In the genomic region with DNA sequence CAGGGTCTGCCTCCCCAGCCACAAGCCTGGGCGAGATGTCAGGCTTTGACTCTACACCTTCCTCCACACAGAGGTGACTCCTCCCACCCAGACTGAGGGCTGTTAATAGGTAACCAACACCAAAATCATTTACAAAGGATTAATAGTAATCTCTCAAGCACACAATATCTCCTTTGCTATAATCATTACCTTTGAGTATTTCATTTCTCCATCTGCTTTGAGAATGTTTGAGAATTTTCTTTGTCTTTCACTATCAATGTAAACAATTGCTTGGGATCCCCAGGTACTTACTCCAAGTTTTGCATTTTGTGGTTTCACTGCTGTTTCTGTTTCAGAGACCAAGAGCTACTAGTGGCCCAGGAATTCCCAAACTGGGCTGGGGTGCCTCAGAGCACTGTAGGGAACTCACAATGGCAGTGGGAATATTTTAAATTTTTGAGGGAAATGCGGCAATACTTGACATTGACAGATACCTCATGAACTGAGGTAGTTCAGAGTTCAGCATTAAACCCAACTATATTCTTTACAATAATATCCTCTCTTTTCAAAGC, we compare ENCODE assay signal across 12 cellular contexts.
DNase-seq lines count a peak whose midpoint lies in the region; ATAC-seq lines count a peak whose summit lies in the region.
"Had no signal": no experiment of that assay in that cellular context is flagged by ENCODE, and none has a peak within 500 bp of the region (broad histone marks: within the 10 kb centered on the region; RNA-seq: fewer than 3 reads in every experiment).

No MANE protein-coding gene starts in this region.

- no peaks in the 10 kb centered on the region for H3K9me3 Mint-ChIP-seq in effector memory CD8-positive, alpha-beta T cell
- H3K9me3 Mint-ChIP-seq in activated naive CD4-positive, alpha-beta T cell treated with anti-CD3 and anti-CD28 coated beads for 36 hours = no peaks in the 10 kb centered on the region
- H3K9me3 Mint-ChIP-seq: activated CD4-positive, alpha-beta memory T cell treated with anti-CD3 and anti-CD28 coated beads for 36 hours; memory B cell had no signal

- H3K27me3 Mint-ChIP-seq in effector memory CD8-positive, alpha-beta T cell = peaks cover 25 to 36% of the 10 kb centered on the region in 2 donors
- H3K27me3 Mint-ChIP-seq in activated naive CD4-positive, alpha-beta T cell treated with anti-CD3 and anti-CD28 coated beads for 36 hours (ENCODE audit: low read depth) = peaks cover 3% of the 10 kb centered on the region
- H3K27me3 Mint-ChIP-seq: activated CD4-positive, alpha-beta memory T cell treated with anti-CD3 and anti-CD28 coated beads for 36 hours; memory B cell had no signal

- H3K36me3 Mint-ChIP-seq in effector memory CD8-positive, alpha-beta T cell (ENCODE audit: insufficient read depth) = peaks cover 1% of the 10 kb centered on the region
- no peaks in the 10 kb centered on the region for H3K36me3 Mint-ChIP-seq in activated naive CD4-positive, alpha-beta T cell treated with anti-CD3 and anti-CD28 coated beads for 36 hours (ENCODE audit: low read depth)
- H3K36me3 Mint-ChIP-seq: activated CD4-positive, alpha-beta memory T cell treated with anti-CD3 and anti-CD28 coated beads for 36 hours had no signal

- intact Hi-C loops in activated naive CD4-positive, alpha-beta T cell treated with anti-CD3 and anti-CD28 coated beads for 36 hours (cut with micrococcal nuclease) = no loop called here

- peak; percentile 64 for ATAC-seq in GM18868 (IDR thresholded peaks at IDR 0.05; ENCODE audit: unreplicated experiment)
- ATAC-seq in GM21786 (IDR thresholded peaks at IDR 0.05; ENCODE audit: unreplicated experiment) = peak; percentile 84
- ATAC-seq in HG03442 (IDR thresholded peaks at IDR 0.05; ENCODE audit: unreplicated experiment) = peak; percentile 71
- ATAC-seq in effector memory CD8-positive, alpha-beta T cell (replicated peaks) = no peak

- CTCF ChIA-PET in activated naive CD4-positive, alpha-beta T cell treated with anti-CD3 and anti-CD28 coated beads for 36 hours (lab: Charles Lee) = no interaction called here

- H3K4me3 Mint-ChIP-seq in effector memory CD8-positive, alpha-beta T cell = no peak overlapping the region
- no peak overlapping the region for H3K4me3 Mint-ChIP-seq in activated naive CD4-positive, alpha-beta T cell treated with anti-CD3 and anti-CD28 coated beads for 36 hours
- H3K4me3 Mint-ChIP-seq: activated CD4-positive, alpha-beta memory T cell treated with anti-CD3 and anti-CD28 coated beads for 36 hours; memory B cell had no signal

- DNase-seq in left kidney (ENCODE audit: low read depth, low spot score) (peak; percentile 59), DMS79 treated with DMSO at 0.1 percent for 48 hours (lab: John Stamatoyannopoulos, UW) (no peak)
- DNase-seq in effector memory CD8-positive, alpha-beta T cell = no peak
- no peak for DNase-seq in activated naive CD4-positive, alpha-beta T cell treated with anti-CD3 and anti-CD28 coated beads for 36 hours
- DNase-seq in stimulated activated CD4-positive, alpha-beta T cell treated with anti-CD3 and anti-CD28 coated beads, Interleukin-4, amount 100 ng/mL, for 1 hour = no peak
- DNase-seq: activated CD4-positive, alpha-beta memory T cell treated with anti-CD3 and anti-CD28 coated beads for 36 hours; Right ventricle myocardium superior; stimulated activated CD4-positive, alpha-beta T cell treated with anti-CD3 and anti-CD28 coated beads, Interleukin-15, amount 100 ng/mL, for 24 hours had no signal

- no peaks in the 10 kb centered on the region for H3K4me1 Mint-ChIP-seq in effector memory CD8-positive, alpha-beta T cell (ENCODE audit: low read depth in 2 of 2)
- no peaks in the 10 kb centered on the region for H3K4me1 Mint-ChIP-seq in activated naive CD4-positive, alpha-beta T cell treated with anti-CD3 and anti-CD28 coated beads for 36 hours (ENCODE audit: low read depth)

- H3K27ac Mint-ChIP-seq in effector memory CD8-positive, alpha-beta T cell = no peak overlapping the region
- no peak overlapping the region for H3K27ac Mint-ChIP-seq in activated naive CD4-positive, alpha-beta T cell treated with anti-CD3 and anti-CD28 coated beads for 36 hours
- H3K27ac Mint-ChIP-seq: activated CD4-positive, alpha-beta memory T cell treated with anti-CD3 and anti-CD28 coated beads for 36 hours; memory B cell had no signal
